In genomic region chr11:74702383-74703007, GRCh38 we compare ENCODE assay signal across 8 cellular contexts. TPM values are rescaled to one million over a fixed set of nuclear protein-coding genes. Genes with fewer than 3 reads are reported as not detected.
DNase-seq lines count a peak whose midpoint lies in the region; ATAC-seq and TF ChIP-seq lines count a peak whose summit lies in the region.

No MANE protein-coding gene starts in this region.

- H3F3A ChIP-seq in Loucy (ENCODE audit: low read depth), result no peaks in the 10 kb centered on the region

- intact Hi-C loops in posterior cingulate gyrus (cut with DNase I), result loop anchor here (1.0 kb wide), 1 partner anchor 24 kb away; no protein-coding TSS in a partner anchor

- no peaks in the 10 kb centered on the region for H3K36me3 ChIP-seq in Loucy (ENCODE audit: insufficient read depth, low read length)

- no peak overlapping the region for H3K4me3 ChIP-seq in Loucy (ENCODE audit: low read length, poor library complexity, severe bottlenecking)

- no peaks in the 10 kb centered on the region for H3K9me2 ChIP-seq in Loucy (replicated peaks; ENCODE audit: low read depth, low read length)

- no peak overlapping the region for H3K4me2 ChIP-seq in Loucy (ENCODE audit: low read depth, low read length, poor library complexity, severe bottlenecking)

- ATAC-seq in GM21515 (IDR thresholded peaks at IDR 0.05; ENCODE audit: unreplicated experiment), result no peak

- H3K9ac ChIP-seq in Loucy (ENCODE audit: low read depth, low read length, poor library complexity, severe bottlenecking), result no peak overlapping the region

- DNase-seq in NCI-H2171 treated with DMSO at 0.1 percent for 48 hours (lab: John Stamatoyannopoulos, UW) (peak; percentile 41), NCI-H2171 (lab: John Stamatoyannopoulos, UW) (no peak), SK-N-DZ (ENCODE audit: low spot score) (peak; percentile 87), germinal center (ENCODE audit: low spot score) (peak; percentile 73), posterior cingulate gyrus (peak in 9 of 10 donors; percentile 36 to 95 (median 67))
- peak in 3 of 4 experiments; percentile 6 to 29 (median 28) for DNase-seq in activated naive CD4-positive, alpha-beta T cell (lab: John Stamatoyannopoulos, UW)

- no peaks in the 10 kb centered on the region for H3K9me3 ChIP-seq in Loucy (ENCODE audit: insufficient read depth, low read depth, low read length)

- H4K20me1 ChIP-seq in Loucy (ENCODE audit: insufficient read depth, low read length, poor library complexity, severe bottlenecking), result no peaks in the 10 kb centered on the region

- H3K4me1 ChIP-seq in Loucy (ENCODE audit: insufficient read depth, low read length, poor library complexity, severe bottlenecking), result no peaks in the 10 kb centered on the region

- peak; percentile 95 for TF ChIP-seq CTCF in Loucy (conservative IDR thresholded peaks at IDR 0.05; ENCODE audit: low read length)

- peak overlapping the region; percentile 40; the same call in 1 of the 2 replicates for H2AFZ ChIP-seq in Loucy (ENCODE audit: low read length)

- no peaks in the 10 kb centered on the region for H3K27me3 ChIP-seq in Loucy (ENCODE audit: insufficient read depth, low read length, poor library complexity, severe bottlenecking)

- no peaks in the 10 kb centered on the region for H3K79me2 ChIP-seq in Loucy (ENCODE audit: insufficient read depth, low read length)

RNA-seq across cellular contexts. Expression of gene CHRDL2, which starts 28.7 kb away (rescaled TPM):
- polyA plus RNA-seq in SK-N-DZ (2014; cell fraction: cytosol; rRNA removed), result 0.44 TPM in 1 of 2 replicates, not detected in the other
- polyA plus RNA-seq in SK-N-DZ (2014; cell fraction: nucleus; rRNA removed), result 0.81 and 8.5 TPM in 2 replicates

RNA-seq across cellular contexts. Expression of gene RNF169, which starts 46.2 kb away (rescaled TPM):
- polyA plus RNA-seq in SK-N-DZ (2014; cell fraction: cytosol; rRNA removed), result 21.5 and 26.7 TPM in 2 replicates
- polyA plus RNA-seq in SK-N-DZ (2014; cell fraction: nucleus; rRNA removed), result 31.1 and 37.5 TPM in 2 replicates
